In the genomic region with DNA sequence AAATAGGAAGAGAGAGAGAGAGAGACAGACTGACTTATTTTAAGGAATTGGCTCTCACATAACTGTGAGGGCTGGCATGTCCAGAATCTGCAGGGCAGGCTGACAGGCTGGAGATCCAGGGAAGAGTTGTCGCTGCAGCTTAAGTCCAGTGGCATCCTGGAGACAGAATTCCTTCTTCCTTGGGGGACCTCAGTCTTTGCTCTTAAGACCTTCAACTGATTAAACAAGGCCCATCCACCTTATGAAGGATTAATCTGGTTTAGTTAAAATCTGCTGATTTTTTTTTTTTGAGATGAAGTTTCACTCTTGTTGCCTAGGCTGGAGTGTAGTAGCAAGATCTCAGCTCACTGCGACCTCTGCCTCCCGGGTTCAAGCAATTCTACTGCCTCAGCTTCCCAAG, we compare ENCODE assay signal across 34 cellular contexts.
"Had no signal": no experiment of that assay in that cellular context is flagged by ENCODE, and none has a peak within 500 bp of the region (broad histone marks: within the 10 kb centered on the region; RNA-seq: fewer than 3 reads in every experiment).

No MANE protein-coding gene starts in this region.

- H3K36me3 ChIP-seq: adrenal gland, ascending aorta, brain microvascular endothelial cell, breast epithelium, cardiac muscle cell had no signal

- H3K4me1 ChIP-seq: adrenal gland, ascending aorta, body of pancreas, breast epithelium had no signal

- DNase-seq: activated effector memory CD4-positive, alpha-beta T cell treated with anti-CD3 and anti-CD28 coated beads, Interleukin-2, amount 50 U/mL, for 16 hours; activated effector memory CD4-positive, alpha-beta T cell treated with Interleukin-2 at 50 U/mL for 16 hours; activated gamma-delta T cell; activated gamma-delta T cell treated with Interleukin-2 at 50 U/mL for 16 hours; activated naive CD4-positive, alpha-beta T cell; activated naive CD4-positive, alpha-beta T cell treated with anti-CD3 and anti-CD28 coated beads for 36 hours; activated naive CD4-positive, alpha-beta T cell treated with anti-CD3 and anti-CD28 coated beads, Interleukin-2, amount 10 ng/mL, durations not matched to agents 7 days and 5 days; activated naive CD4-positive, alpha-beta T cell treated with anti-CD3 and anti-CD28 coated beads, Interleukin-2, amount 50 U/mL, for 16 hours; activated naive CD4-positive, alpha-beta T cell treated with Interleukin-2 at 50 U/mL for 16 hours; activated naive CD8-positive, alpha-beta T cell treated with anti-CD3 and anti-CD28 coated beads for 36 hours; activated naive CD8-positive, alpha-beta T cell treated with anti-CD3 and anti-CD28 coated beads, Interleukin-2, amount 10 ng/mL, durations not matched to agents 7 days and 5 days; activated naive CD8-positive, alpha-beta T cell treated with anti-CD3 and anti-CD28 coated beads, Interleukin-2, amount 50 U/mL, for 24 hours; activated T-cell treated with anti-CD3 and anti-CD28 coated beads, Interleukin-2, amount 50 U/mL, for 1 hour; activated T-cell treated with anti-CD3 and anti-CD28 coated beads, Interleukin-2, amount 50 U/mL, for 24 hours; activated T-cell treated with anti-CD3 and anti-CD28 coated beads, Interleukin-2, amount 50 U/mL, for 4 hours; activated T-cell treated with anti-CD3 and anti-CD28 coated beads, Interleukin-2, amount 50 U/mL, for 48 hours; activated T-cell treated with anti-CD3 and anti-CD28 coated beads, Interleukin-2, amount 50 U/mL, for 72 hours; adrenal gland; amniotic stem cell; amygdala; anterior cingulate cortex; aorta; body of pancreas; brain microvascular endothelial cell; caudate nucleus; central memory CD4-positive, alpha-beta T cell; cerebellar nuclear complex had no signal

- H3K27me3 ChIP-seq: adrenal gland, ascending aorta, body of pancreas, brain microvascular endothelial cell, breast epithelium, cardiac muscle cell had no signal

- H3K4me3 ChIP-seq: adrenal gland, ascending aorta, body of pancreas, breast epithelium, cardiac muscle cell had no signal

- ATAC-seq: activated naive CD4-positive, alpha-beta T cell treated with anti-CD3 and anti-CD28 coated beads, Interleukin-2, amount 50 U/mL, for 72 hours; activated naive CD8-positive, alpha-beta T cell treated with anti-CD3 and anti-CD28 coated beads, Interleukin-2, amount 50 U/mL, for 24 hours; activated T-cell treated with anti-CD3 and anti-CD28 coated beads, Interleukin-2, amount 50 U/mL, for 4 hours; activated T-cell treated with anti-CD3 and anti-CD28 coated beads, Interleukin-2, amount 50 U/mL, for 72 hours; activated T-helper 17 cell treated with anti-CD3 and anti-CD28 coated beads, Interleukin-2, amount 50 U/mL, for 72 hours; body of pancreas had no signal

- H3K9me3 ChIP-seq: adrenal gland, body of pancreas, breast epithelium had no signal

- FAIRE-seq: astrocyte, bronchial epithelial cell had no signal

- H3K27ac ChIP-seq: adrenal gland, ascending aorta, body of pancreas, brain microvascular endothelial cell, breast epithelium, cardiac muscle cell had no signal
